29 cellular contexts compared by ENCODE assay signal in genomic region chr3:99211309-99211708, GRCh38.
"Had no signal": no experiment of that assay in that cellular context is flagged by ENCODE, and none has a peak within 500 bp of the region (broad histone marks: within the 10 kb centered on the region; RNA-seq: fewer than 3 reads in every experiment).

No MANE protein-coding gene starts in this region.

- H3K9me3 ChIP-seq: left lung, lower lobe of right lung, pancreas, prostate gland, testis, thyroid gland, transverse colon, upper lobe of left lung, vagina had no signal

- H3K27me3 ChIP-seq: left lung, pancreas, stomach, testis, thyroid gland, transverse colon, upper lobe of left lung, vagina had no signal

- ATAC-seq: left colon; left lung; lower lobe of right lung; naive thymus-derived CD8-positive, alpha-beta T cell; pancreas; right cardiac atrium; sciatic nerve; stimulated activated naive B cell treated with anti-CD40 and anti-IgM and Interleukin-4, amounts not matched to agents 10 μg/mL and 1 μg/mL and 100 μg/mL, for 72 hours; stimulated activated naive CD8-positive, alpha-beta T cell treated with anti-CD3 and anti-CD28 coated beads, Interleukin-15, Interleukin-2, amounts not matched to agents 100 U/mL and 50 U/mL, for 24 hours had no signal

- FAIRE-seq: islet of Langerhans, pancreas had no signal

- DNase-seq: immature natural killer cell; kidney; left colon; left lung; lower lobe of right lung; mammary epithelial cell; mesenchymal stem cell; naive thymus-derived CD8-positive, alpha-beta T cell; nucleus accumbens; pancreas; posterior cingulate gyrus; retina; right cardiac atrium; stimulated activated CD4-positive, alpha-beta T cell treated with anti-CD3 and anti-CD28 coated beads, Interleukin-12 subunit alpha, Interleukin-12 subunit beta, amount 100 ng/mL, for 4 hours; stimulated activated CD4-positive, alpha-beta T cell treated with anti-CD3 and anti-CD28 coated beads, Interleukin-15, amount 100 ng/mL, for 24 hours; stimulated activated CD4-positive, alpha-beta T cell treated with anti-CD3 and anti-CD28 coated beads, Interleukin-2, amount 100 ng/mL, for 24 hours; stimulated activated CD4-positive, alpha-beta T cell treated with anti-CD3 and anti-CD28 coated beads, Interleukin-4, amount 100 ng/mL, for 1 hour; stimulated activated naive B cell treated with anti-CD40 and anti-IgM and Interleukin-4, amounts not matched to agents 10 μg/mL and 1 μg/mL and 100 μg/mL, for 72 hours; stimulated activated naive CD8-positive, alpha-beta T cell treated with anti-CD3 and anti-CD28 coated beads, Interleukin-15, Interleukin-2, amounts not matched to agents 100 U/mL and 50 U/mL, for 24 hours; stomach; testis; thyroid gland; transverse colon; upper lobe of left lung had no signal

- H3K4me1 ChIP-seq: left lung, lower lobe of right lung, pancreas, prostate gland, stomach, testis, transverse colon, upper lobe of left lung, vagina had no signal

- H3K4me3 ChIP-seq: left lung, lower lobe of right lung, pancreas, prostate gland, skin epidermis, stomach, testis, thyroid gland, transverse colon, upper lobe of left lung, vagina had no signal

- H3K36me3 ChIP-seq: left lung, lower lobe of right lung, pancreas, prostate gland, stomach, thyroid gland, transverse colon, upper lobe of left lung, vagina had no signal

- H3K27ac ChIP-seq: left lung, lower lobe of right lung, pancreas, prostate gland, skin epidermis, stomach, testis, transverse colon, upper lobe of left lung, vagina had no signal
